In genomic region chr1:44740179-44740617, GRCh38 we compare ENCODE assay signal across 8 cellular contexts. TPM values are rescaled to one million over a fixed set of nuclear protein-coding genes. Genes with fewer than 3 reads are reported as not detected.
DNase-seq lines count a peak whose midpoint lies in the region; ATAC-seq and TF ChIP-seq lines count a peak whose summit lies in the region.

No MANE protein-coding gene starts in this region.

- H3K27ac Mint-ChIP-seq in activated naive CD8-positive, alpha-beta T cell: peak overlapping the region; percentile 95

- ATAC-seq in Right ventricle myocardium superior (ENCODE audit: poor library complexity): no peak

- H3K4me1 Mint-ChIP-seq in activated naive CD8-positive, alpha-beta T cell (ENCODE audit: low read depth): peaks cover 14% of the 10 kb centered on the region

- no peaks in the 10 kb centered on the region for H3K27me3 Mint-ChIP-seq in activated naive CD8-positive, alpha-beta T cell

- H3K4me3 ChIP-seq in left ventricle myocardium inferior (peak overlapping the region; percentile 74), liver (ENCODE audit: low read depth in 1 of 3, low read length in 3 of 3) (peak overlapping the region; percentile 21 to 86 (median 59)), vagina (peak overlapping the region; percentile 53 to 66), thyroid gland (replicated peaks in 1 of 3) (peak overlapping the region in 1 of 3 donors; percentile 36)

- 4% methylated on average over 14 of the region's 14 CpGs for WGBS in liver
- WGBS in thyroid gland, 2 donors: 3 to 4% methylated on average over 13 to 14 of the region's 14 CpGs

- TF ChIP-seq CTCF in left ventricle myocardium inferior (IDR thresholded peaks at IDR 0.05; ENCODE audit: borderline replicate concordance): no peak
- TF ChIP-seq CTCF in liver (IDR thresholded peaks at IDR 0.05; ENCODE audit: low read depth, low read length, missing input control): no peak
- TF ChIP-seq CTCF in vagina (IDR thresholded peaks at IDR 0.05): no peak
- TF ChIP-seq CTCF in thyroid gland (IDR thresholded peaks at IDR 0.05): no peak

- no peaks in the 10 kb centered on the region for H3K36me3 Mint-ChIP-seq in activated naive CD8-positive, alpha-beta T cell

- H3K36me3 ChIP-seq in left ventricle myocardium inferior (no peaks in the 10 kb centered on the region), liver (ENCODE audit: control insufficient read depth in 4 of 4, insufficient read depth in 3 of 4, low read depth in 1 of 4, low read length in 3 of 4) (no peaks in the 10 kb centered on the region), vagina (no peaks in the 10 kb centered on the region), thyroid gland (no peaks in the 10 kb centered on the region)

- no peaks in the 10 kb centered on the region for H3K27me3 ChIP-seq in left ventricle myocardium inferior (ENCODE audit: low read depth)
- H3K27me3 ChIP-seq in liver (ENCODE audit: control insufficient read depth in 4 of 4, insufficient read depth in 4 of 4, low read length in 3 of 4): no peaks in the 10 kb centered on the region
- H3K27me3 ChIP-seq in vagina: no peaks in the 10 kb centered on the region
- no peaks in the 10 kb centered on the region for H3K27me3 ChIP-seq in thyroid gland

- intact Hi-C loops in left ventricle myocardium inferior (cut with micrococcal nuclease): no loop called here
- intact Hi-C loops in Right ventricle myocardium superior (cut with DNase I): no loop called here
- intact Hi-C loops in vagina (cut with DNase I): no loop called here
- intact Hi-C loops in thyroid gland (cut with DNase I): loop anchor here (5.0 kb wide), 1 partner anchor 37 kb away; the partner anchor contains the start of gene RPS8

- peaks cover 14% of the 10 kb centered on the region for H3K4me1 ChIP-seq in left ventricle myocardium inferior
- H3K4me1 ChIP-seq in liver (ENCODE audit: control insufficient read depth in 4 of 4, insufficient read depth in 4 of 4, low read length in 3 of 4): peaks cover 3 to 11% (median 9%) of the 10 kb centered on the region in 4 donors
- H3K4me1 ChIP-seq in vagina: peaks cover 8% of the 10 kb centered on the region
- H3K4me1 ChIP-seq in thyroid gland: peaks cover 4 to 5% of the 10 kb centered on the region in 2 donors

- DNase-seq in left ventricle myocardium inferior: no peak
- no peak for DNase-seq in Right ventricle myocardium superior
- no peak for DNase-seq in vagina (ENCODE audit: extremely low spot score in 2 of 2)
- no peak for DNase-seq in C1 segment of cervical spinal cord (lab: John Stamatoyannopoulos, UW)
- no peak for DNase-seq in thyroid gland
- no peak for DNase-seq in MV-4-11 (lab: John Stamatoyannopoulos, UW)

- no peaks in the 10 kb centered on the region for H3K9me3 Mint-ChIP-seq in activated naive CD8-positive, alpha-beta T cell (ENCODE audit: low read depth)

- peak overlapping the region in 1 of 2 donors; percentile 3 for H3K9ac ChIP-seq in liver (ENCODE audit: low read depth in 1 of 2, low read length in 2 of 2)

- H3K9me3 ChIP-seq in left ventricle myocardium inferior (replicated peaks): no peaks in the 10 kb centered on the region
- no peaks in the 10 kb centered on the region for H3K9me3 ChIP-seq in liver (ENCODE audit: control insufficient read depth in 4 of 4, low read length in 3 of 4)
- H3K9me3 ChIP-seq in vagina: no peaks in the 10 kb centered on the region
- no peaks in the 10 kb centered on the region for H3K9me3 ChIP-seq in thyroid gland

- TF ChIP-seq POLR2A in vagina (IDR thresholded peaks at IDR 0.05): no peak
- TF ChIP-seq POLR2A in thyroid gland (IDR thresholded peaks at IDR 0.05): no peak

- no peak overlapping the region for H3K27ac ChIP-seq in left ventricle myocardium inferior (replicated peaks)
- no peak overlapping the region for H3K27ac ChIP-seq in liver (ENCODE audit: low read depth in 1 of 2, low read length in 2 of 2)
- H3K27ac ChIP-seq in vagina: peak overlapping the region; percentile 85
- no peak overlapping the region for H3K27ac ChIP-seq in thyroid gland

- H3K4me3 Mint-ChIP-seq in activated naive CD8-positive, alpha-beta T cell: peak overlapping the region; percentile 94

- no peak for TF ChIP-seq RAD21 in liver (IDR thresholded peaks at IDR 0.05)

TF ChIP-seq in liver, 16 proteins besides CTCF, POLR2A, EP300 and RAD21:
- no peak for TF ChIP-seq MAX (IDR thresholded peaks at IDR 0.05)
- TF ChIP-seq RXRA (IDR thresholded peaks at IDR 0.05): no peak

RNA-seq across cellular contexts. Expression of gene KIF2C, which starts 0.6 kb away (rescaled TPM):
- 1.6 TPM for total RNA-seq in left ventricle myocardium inferior
- 1.00 TPM for total RNA-seq in Right ventricle myocardium superior
- total RNA-seq in liver: 10 to 100 TPM in 1 of 2 donors, under 1 TPM in 1; 0.17 to 26.7 TPM
- 1 to 10 TPM in 1 of 2 donors, under 1 TPM in 1; 0.21 to 1.3 TPM for polyA plus RNA-seq in liver
- total RNA-seq in vagina: 3.4 TPM
- 1 to 10 TPM in 2 of 4 donors, under 1 TPM in 2; 0.63 to 1.2 (median 1.0) TPM for total RNA-seq in thyroid gland

RNA-seq across cellular contexts. Expression of gene RNU5D-1, which starts 9.2 kb away (rescaled TPM):
- not detected for total RNA-seq in left ventricle myocardium inferior
- not detected for total RNA-seq in Right ventricle myocardium superior
- total RNA-seq in liver: not detected
- not detected for polyA plus RNA-seq in liver
- total RNA-seq in vagina: not detected
- not detected for total RNA-seq in thyroid gland

RNA-seq across cellular contexts. Expression of gene RPS8, which starts 35.1 kb away (rescaled TPM):
- total RNA-seq in left ventricle myocardium inferior (717 TPM), Right ventricle myocardium superior (674 TPM), liver (100 to 1,000 TPM; 474 to 891 TPM), vagina (2,511 TPM), thyroid gland (1,000 to 10,000 TPM; 1,167 to 2,709 (median 1,595) TPM)
- 100 to 1,000 TPM; 258 to 676 TPM for polyA plus RNA-seq in liver

RNA-seq across cellular contexts. Expression of gene BEST4, which starts 47.8 kb away (rescaled TPM):
- total RNA-seq in left ventricle myocardium inferior (0.11 TPM), Right ventricle myocardium superior (not detected), liver (under 1 TPM in 1 of 2 donors, not detected in 1; 0.05 TPM), vagina (not detected), thyroid gland (under 1 TPM in 2 of 4 donors, not detected in 2; 0.42 to 0.56 TPM)
- polyA plus RNA-seq in liver: not detected

RNA-seq across cellular contexts. Expression of gene PLK3, which starts 60.0 kb away (rescaled TPM):
- total RNA-seq in left ventricle myocardium inferior: 5.4 TPM
- total RNA-seq in Right ventricle myocardium superior: 6.2 TPM
- total RNA-seq in liver: 1 to 10 TPM; 2.3 to 5.7 TPM
- polyA plus RNA-seq in liver: 1 to 10 TPM; 1.5 to 2.2 TPM
- 77.6 TPM for total RNA-seq in vagina
- total RNA-seq in thyroid gland: 10 to 100 TPM in 3 of 4 donors, 1 to 10 TPM in 1; 7.4 to 18.4 (median 13.6) TPM
